In genomic region chr7:76560157-76560556, GRCh38 we compare ENCODE assay signal across 2 cellular contexts.
TF ChIP-seq lines count a peak whose summit lies in the region.
"Not testable (repeated sequence)": the region's sequence is repeated elsewhere in the genome, so short reads cannot be mapped to it uniquely, and the experiment has no call there.

No MANE protein-coding gene starts in this region.

TF ChIP-seq in K562, 482 proteins besides CTCF, POLR2A, EP300 and RAD21:
- TF ChIP-seq EGR1 (conservative IDR thresholded peaks at IDR 0.05), result peak; percentile 22; the same call in 1 of the 2 replicates
- TF ChIP-seq, protein P1, sequence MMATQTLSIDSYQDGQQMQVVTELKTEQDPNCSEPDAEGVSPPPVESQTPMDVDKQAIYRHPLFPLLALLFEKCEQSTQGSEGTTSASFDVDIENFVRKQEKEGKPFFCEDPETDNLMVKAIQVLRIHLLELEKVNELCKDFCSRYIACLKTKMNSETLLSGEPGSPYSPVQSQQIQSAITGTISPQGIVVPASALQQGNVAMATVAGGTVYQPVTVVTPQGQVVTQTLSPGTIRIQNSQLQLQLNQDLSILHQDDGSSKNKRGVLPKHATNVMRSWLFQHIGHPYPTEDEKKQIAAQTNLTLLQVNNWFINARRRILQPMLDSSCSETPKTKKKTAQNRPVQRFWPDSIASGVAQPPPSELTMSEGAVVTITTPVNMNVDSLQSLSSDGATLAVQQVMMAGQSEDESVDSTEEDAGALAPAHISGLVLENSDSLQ (IDR thresholded peaks at IDR 0.05), result peak; percentile 32; the same call in 1 of the 2 replicates

TF ChIP-seq in HepG2, 621 proteins besides CTCF, POLR2A, EP300 and RAD21:
- TF ChIP-seq SOX13, SOX6, FOXP1 (IDR thresholded peaks at IDR 0.05): not testable (repeated sequence)
- TF ChIP-seq SOX13 (CRISPR knock-in tag; conservative IDR thresholded peaks at IDR 0.05 in 1 of 2, IDR thresholded peaks at IDR 0.05 in 1 of 2) (peak in 1 of 2 experiments; percentile 56; a peak in 2 of 4 replicates), SP5 (CRISPR knock-in tag; IDR thresholded peaks at IDR 0.05; ENCODE audit: borderline replicate concordance, low read depth) (peak; percentile 47; the same call in 1 of the 2 replicates), SOX6 (CRISPR knock-in tag; IDR thresholded peaks at IDR 0.05) (peak; percentile 73), FOXP1 (CRISPR knock-in tag; IDR thresholded peaks at IDR 0.05) (peak; percentile 14; the same call in 1 of the 2 replicates), TCF7 (IDR thresholded peaks at IDR 0.05; ENCODE audit: low read depth) (0 out of 2 replicates have a peak, but pooled peaks have one; percentile 16), SOX5 (CRISPR knock-in tag; IDR thresholded peaks at IDR 0.05; ENCODE audit: borderline replicate concordance) (peak; percentile 66), SAP130 (CRISPR knock-in tag; IDR thresholded peaks at IDR 0.05; ENCODE audit: low read depth) (peak; percentile 29; the same call in 1 of the 2 replicates), ZNF281 (CRISPR knock-in tag; IDR thresholded peaks at IDR 0.05; ENCODE audit: borderline replicate concordance) (0 out of 2 replicates have a peak, but pooled peaks have one; percentile 27)
- TF ChIP-seq, protein P2, sequence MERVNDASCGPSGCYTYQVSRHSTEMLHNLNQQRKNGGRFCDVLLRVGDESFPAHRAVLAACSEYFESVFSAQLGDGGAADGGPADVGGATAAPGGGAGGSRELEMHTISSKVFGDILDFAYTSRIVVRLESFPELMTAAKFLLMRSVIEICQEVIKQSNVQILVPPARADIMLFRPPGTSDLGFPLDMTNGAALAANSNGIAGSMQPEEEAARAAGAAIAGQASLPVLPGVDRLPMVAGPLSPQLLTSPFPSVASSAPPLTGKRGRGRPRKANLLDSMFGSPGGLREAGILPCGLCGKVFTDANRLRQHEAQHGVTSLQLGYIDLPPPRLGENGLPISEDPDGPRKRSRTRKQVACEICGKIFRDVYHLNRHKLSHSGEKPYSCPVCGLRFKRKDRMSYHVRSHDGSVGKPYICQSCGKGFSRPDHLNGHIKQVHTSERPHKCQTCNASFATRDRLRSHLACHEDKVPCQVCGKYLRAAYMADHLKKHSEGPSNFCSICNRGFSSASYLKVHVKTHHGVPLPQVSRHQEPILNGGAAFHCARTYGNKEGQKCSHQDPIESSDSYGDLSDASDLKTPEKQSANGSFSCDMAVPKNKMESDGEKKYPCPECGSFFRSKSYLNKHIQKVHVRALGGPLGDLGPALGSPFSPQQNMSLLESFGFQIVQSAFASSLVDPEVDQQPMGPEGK (CRISPR knock-in tag; IDR thresholded peaks at IDR 0.05), result peak; percentile 44; the same call in 1 of the 2 replicates
